Comparison of ENCODE assay signal across 8 cellular contexts in genomic region chr2:10408649-10409579, GRCh38. TPM values are rescaled to one million over a fixed set of nuclear protein-coding genes. Genes with fewer than 3 reads are reported as not detected.
DNase-seq lines count a peak whose midpoint lies in the region; ATAC-seq and TF ChIP-seq lines count a peak whose summit lies in the region.

No MANE protein-coding gene starts in this region.

- peak; percentile 97 for TF ChIP-seq CTCF in endothelial cell (IDR thresholded peaks at IDR 0.05; ENCODE audit: unreplicated experiment)

- DNase-seq in COLO829 (ENCODE audit: low spot score) (peak; percentile 64), HT1080 (ENCODE audit: low read depth) (peak; percentile 81), NOMO-1 (lab: John Stamatoyannopoulos, UW; ENCODE audit: unreplicated experiment in 2 of 2) (peak; percentile 61 to 83), endothelial cell (ENCODE audit: low spot score) (peak; percentile 83)
- peak; percentile 51 to 78 (median 62) for DNase-seq in activated CD8-positive, alpha-beta memory T cell treated with anti-CD3 and anti-CD28 coated beads for 48 hours (ENCODE audit: low read depth in 2 of 3, low spot score in 2 of 3)
- DNase-seq in stimulated activated CD8-positive, alpha-beta memory T cell treated with anti-CD3 and anti-CD28 coated beads, Interleukin-4, amount 100 ng/mL, for 48 hours, result peak; percentile 88

- H3K27ac ChIP-seq in mucosa of rectum (ENCODE audit: low read depth in 2 of 2, low read length in 2 of 2), result peak overlapping the region; percentile 79 to 89

- peak overlapping the region; percentile 17 to 43 for H3K4me3 ChIP-seq in mucosa of rectum (ENCODE audit: low read length in 2 of 2)

- H3K9me3 Mint-ChIP-seq in endothelial cell (ENCODE audit: unreplicated experiment), result no peaks in the 10 kb centered on the region

- peaks cover 3% of the 10 kb centered on the region for H3K36me3 Mint-ChIP-seq in endothelial cell (ENCODE audit: low read depth, unreplicated experiment)

- peak overlapping the region; percentile 22 for H3K27ac Mint-ChIP-seq in endothelial cell (ENCODE audit: unreplicated experiment)

- peaks cover 11% of the 10 kb centered on the region for H3K27me3 Mint-ChIP-seq in endothelial cell (ENCODE audit: unreplicated experiment)

- peak; percentile 48 for ATAC-seq in GM21360 (IDR thresholded peaks at IDR 0.05; ENCODE audit: unreplicated experiment)

- H3K36me3 ChIP-seq in mucosa of rectum (ENCODE audit: control insufficient read depth in 2 of 2, insufficient read depth in 2 of 2, low read length in 2 of 2), result peaks cover 4 to 6% of the 10 kb centered on the region in 2 donors

- peak overlapping the region; percentile 2 for H3K4me3 Mint-ChIP-seq in endothelial cell (ENCODE audit: unreplicated experiment)

- peaks cover 50% of the 10 kb centered on the region for H3K4me1 Mint-ChIP-seq in endothelial cell (ENCODE audit: unreplicated experiment)

- H3K9ac ChIP-seq in mucosa of rectum (ENCODE audit: low read depth in 1 of 2, low read length in 2 of 2), result peak overlapping the region; percentile 28 to 55

- H3K27me3 ChIP-seq in mucosa of rectum (ENCODE audit: control insufficient read depth in 2 of 2, insufficient read depth in 2 of 2, low read length in 2 of 2), result no peaks in the 10 kb centered on the region

- peaks cover 38 to 46% of the 10 kb centered on the region in 2 donors for H3K4me1 ChIP-seq in mucosa of rectum (ENCODE audit: control insufficient read depth in 2 of 2, insufficient read depth in 2 of 2, low read length in 2 of 2)

- H3K9me3 ChIP-seq in mucosa of rectum (ENCODE audit: control insufficient read depth in 2 of 2, low read length in 2 of 2), result no peaks in the 10 kb centered on the region

RNA-seq across cellular contexts. Expression of gene ODC1, which starts 39.2 kb away (rescaled TPM):
- 582 and 583 TPM in 2 replicates for total RNA-seq in HT1080 (2014; rRNA removed; shearing (Covaris generic))
- 314 and 342 TPM in 2 replicates for polyA plus RNA-seq in HT1080 (2015; cell fraction: cytosol; rRNA removed)
- 137 and 186 TPM in 2 replicates for polyA plus RNA-seq in HT1080 (2015; cell fraction: nucleus; rRNA removed)
- total RNA-seq in endothelial cell (ENCODE audit: unreplicated experiment), result 12.1 TPM

Comparison
In these comparisons a context has a peak if more than half of its experiments do, and no peak if none do; other contexts are left out.
1. Peak in every context shown above with its lines: DNase-seq, ATAC-seq, H3K4me3 ChIP-seq and H3K27ac ChIP-seq.
2. RNA of gene ODC1, which starts 39.2 kb away (total RNA-seq): 582 to 583 TPM in HT1080; 12.1 TPM in endothelial cell (single experiment); every median in the first group is over 10 times any median in the second.